ENCODE assay signal across 1 cellular context in genomic region chr1:76075188-76075489, GRCh38.
TF ChIP-seq lines count a peak whose summit lies in the region.

No MANE protein-coding gene starts in this region.

TF ChIP-seq in SK-N-SH, 30 proteins besides CTCF, POLR2A, EP300 and RAD21 (continued from another document):
- TF ChIP-seq, protein P1, sequence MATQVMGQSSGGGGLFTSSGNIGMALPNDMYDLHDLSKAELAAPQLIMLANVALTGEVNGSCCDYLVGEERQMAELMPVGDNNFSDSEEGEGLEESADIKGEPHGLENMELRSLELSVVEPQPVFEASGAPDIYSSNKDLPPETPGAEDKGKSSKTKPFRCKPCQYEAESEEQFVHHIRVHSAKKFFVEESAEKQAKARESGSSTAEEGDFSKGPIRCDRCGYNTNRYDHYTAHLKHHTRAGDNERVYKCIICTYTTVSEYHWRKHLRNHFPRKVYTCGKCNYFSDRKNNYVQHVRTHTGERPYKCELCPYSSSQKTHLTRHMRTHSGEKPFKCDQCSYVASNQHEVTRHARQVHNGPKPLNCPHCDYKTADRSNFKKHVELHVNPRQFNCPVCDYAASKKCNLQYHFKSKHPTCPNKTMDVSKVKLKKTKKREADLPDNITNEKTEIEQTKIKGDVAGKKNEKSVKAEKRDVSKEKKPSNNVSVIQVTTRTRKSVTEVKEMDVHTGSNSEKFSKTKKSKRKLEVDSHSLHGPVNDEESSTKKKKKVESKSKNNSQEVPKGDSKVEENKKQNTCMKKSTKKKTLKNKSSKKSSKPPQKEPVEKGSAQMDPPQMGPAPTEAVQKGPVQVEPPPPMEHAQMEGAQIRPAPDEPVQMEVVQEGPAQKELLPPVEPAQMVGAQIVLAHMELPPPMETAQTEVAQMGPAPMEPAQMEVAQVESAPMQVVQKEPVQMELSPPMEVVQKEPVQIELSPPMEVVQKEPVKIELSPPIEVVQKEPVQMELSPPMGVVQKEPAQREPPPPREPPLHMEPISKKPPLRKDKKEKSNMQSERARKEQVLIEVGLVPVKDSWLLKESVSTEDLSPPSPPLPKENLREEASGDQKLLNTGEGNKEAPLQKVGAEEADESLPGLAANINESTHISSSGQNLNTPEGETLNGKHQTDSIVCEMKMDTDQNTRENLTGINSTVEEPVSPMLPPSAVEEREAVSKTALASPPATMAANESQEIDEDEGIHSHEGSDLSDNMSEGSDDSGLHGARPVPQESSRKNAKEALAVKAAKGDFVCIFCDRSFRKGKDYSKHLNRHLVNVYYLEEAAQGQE (IDR thresholded peaks at IDR 0.05; ENCODE audit: low read depth, low read length): no peak
- TF ChIP-seq ELF1 (IDR thresholded peaks at IDR 0.05): no peak
TF ChIP-seq in SK-N-SH: peak in this region for 0.
